1 cellular context compared by ENCODE assay signal in genomic region chr6:139973602-139974373, GRCh38.
TF ChIP-seq lines count a peak whose summit lies in the region.

No MANE protein-coding gene starts in this region.

TF ChIP-seq in IMR-90, 13 proteins besides CTCF, POLR2A, EP300 and RAD21:
- TF ChIP-seq SMC3 (IDR thresholded peaks at IDR 0.05; ENCODE audit: low read depth, low read length) (no peak), USF2 (IDR thresholded peaks at IDR 0.05; ENCODE audit: low read depth, low read length) (no peak), NFE2L2 (IDR thresholded peaks at IDR 0.05; ENCODE audit: low read depth, low read length) (no peak), MXI1 (IDR thresholded peaks at IDR 0.05; ENCODE audit: borderline replicate concordance, low read depth, low read length) (0 out of 2 replicates have a peak, but pooled peaks have one; percentile 17), MAZ (IDR thresholded peaks at IDR 0.05; ENCODE audit: borderline replicate concordance, low read depth, low read length) (no peak), CEBPB (IDR thresholded peaks at IDR 0.05; ENCODE audit: low read depth, low read length) (peak; percentile 91), RFX5 (IDR thresholded peaks at IDR 0.05; ENCODE audit: low read depth, low read length) (no peak), CHD1 (IDR thresholded peaks at IDR 0.05; ENCODE audit: low read depth, low read length) (no peak; the same call in 1 of the 2 replicates), BHLHE40 (IDR thresholded peaks at IDR 0.05; ENCODE audit: low read depth, low read length) (peak; percentile 52; the same call in 1 of the 2 replicates), MAFK (IDR thresholded peaks at IDR 0.05; ENCODE audit: low read depth, low read length) (no peak), FOS (IDR thresholded peaks at IDR 0.05; ENCODE audit: low read depth, low read length) (peak; percentile 57; the same call in 1 of the 2 replicates), RCOR1 (IDR thresholded peaks at IDR 0.05; ENCODE audit: insufficient replicate concordance, low read length) (peak; percentile 54)
- TF ChIP-seq, protein P1, sequence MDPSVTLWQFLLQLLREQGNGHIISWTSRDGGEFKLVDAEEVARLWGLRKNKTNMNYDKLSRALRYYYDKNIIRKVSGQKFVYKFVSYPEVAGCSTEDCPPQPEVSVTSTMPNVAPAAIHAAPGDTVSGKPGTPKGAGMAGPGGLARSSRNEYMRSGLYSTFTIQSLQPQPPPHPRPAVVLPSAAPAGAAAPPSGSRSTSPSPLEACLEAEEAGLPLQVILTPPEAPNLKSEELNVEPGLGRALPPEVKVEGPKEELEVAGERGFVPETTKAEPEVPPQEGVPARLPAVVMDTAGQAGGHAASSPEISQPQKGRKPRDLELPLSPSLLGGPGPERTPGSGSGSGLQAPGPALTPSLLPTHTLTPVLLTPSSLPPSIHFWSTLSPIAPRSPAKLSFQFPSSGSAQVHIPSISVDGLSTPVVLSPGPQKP (IDR thresholded peaks at IDR 0.05; ENCODE audit: borderline replicate concordance, low read depth, low read length) = no peak
